ENCODE assay signal across 11 cellular contexts in the genomic region with DNA sequence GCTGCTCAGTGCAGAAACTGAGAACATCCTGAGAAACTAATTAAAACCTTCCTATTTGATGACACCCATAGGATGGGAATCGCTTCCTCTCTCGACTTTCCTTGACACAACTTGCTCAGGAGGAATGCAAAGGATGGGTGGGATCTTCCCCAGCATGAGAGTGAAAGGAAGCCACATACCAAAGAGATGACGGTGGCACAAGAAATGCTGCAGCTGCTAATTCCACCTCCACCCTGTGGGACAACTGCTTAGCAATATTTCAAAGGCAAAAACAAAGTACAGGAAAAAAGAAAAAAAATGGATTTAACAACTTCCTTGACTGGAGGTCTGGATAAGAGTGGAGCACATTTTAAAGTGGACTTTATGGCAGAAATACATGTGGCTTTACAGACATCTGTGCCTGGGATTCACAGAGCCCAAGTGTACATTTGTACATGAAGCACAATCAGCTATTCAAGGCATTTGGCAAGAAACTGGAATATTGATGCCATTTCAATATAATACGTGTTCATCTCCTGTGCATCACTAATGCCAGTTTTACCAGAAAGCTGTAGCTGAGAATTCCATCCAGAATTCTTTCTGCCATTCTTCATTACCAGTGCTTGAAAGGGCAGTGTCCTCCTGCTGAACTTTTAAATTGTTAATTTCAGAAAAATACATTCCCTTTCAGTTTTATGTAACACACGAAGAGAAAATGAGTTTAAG.
DNase-seq lines count a peak whose midpoint lies in the region; ATAC-seq and TF ChIP-seq lines count a peak whose summit lies in the region.
"Had no signal": no experiment of that assay in that cellular context is flagged by ENCODE, and none has a peak within 500 bp of the region (broad histone marks: within the 10 kb centered on the region; RNA-seq: fewer than 3 reads in every experiment).

No MANE protein-coding gene starts in this region.

- no peaks in the 10 kb centered on the region for H3K4me1 Mint-ChIP-seq in CD8-positive, alpha-beta T cell (ENCODE audit: low read depth)

- H3K36me3 ChIP-seq in fibroblast of lung (ENCODE audit: control insufficient read depth, insufficient read depth, low read length) = no peaks in the 10 kb centered on the region
- no peaks in the 10 kb centered on the region for H3K36me3 ChIP-seq in neuronal stem cell (replicated peaks in 1 of 2; ENCODE audit: control insufficient read depth in 2 of 2, insufficient read depth in 2 of 2, low read length in 2 of 2)
- H3K36me3 ChIP-seq in CD8-positive, alpha-beta T cell (ENCODE audit: insufficient read depth, low read length) = no peaks in the 10 kb centered on the region

- H3K9me3 ChIP-seq in fibroblast of lung (ENCODE audit: control insufficient read depth, insufficient read depth, low read depth, low read length) (no peaks in the 10 kb centered on the region), neuronal stem cell (replicated peaks in 1 of 2; ENCODE audit: control insufficient read depth in 2 of 2, insufficient read depth in 1 of 2, low read depth in 1 of 2, low read length in 2 of 2) (peaks cover 0 to 3% of the 10 kb centered on the region in 2 donors)
- H3K9me3 ChIP-seq in CD8-positive, alpha-beta T cell (ENCODE audit: low read length) = no peaks in the 10 kb centered on the region

- H4K20me1 ChIP-seq in fibroblast of lung (ENCODE audit: control insufficient read depth, extremely low read depth, insufficient read depth, low read length) = no peaks in the 10 kb centered on the region

- POLR2A ChIA-PET in CD8-positive, alpha-beta T cell (lab: Charles Lee) = no interaction called here

- no peak overlapping the region for H2AK5ac ChIP-seq in neuronal stem cell (ENCODE audit: low read depth, low read length)

- intact Hi-C loops in CD8-positive, alpha-beta T cell (cut with DNase I, micrococcal nuclease) = no loop called here
- intact Hi-C loops in dorsolateral prefrontal cortex (cut with DNase I) = no loop called here

- H3K27ac Mint-ChIP-seq in CD8-positive, alpha-beta T cell = no peak overlapping the region
- H3K27ac Mint-ChIP-seq: T-helper 1 cell treated with Interleukin-12 subunit alpha and Interleukin-12 subunit beta and Interleukin-4 antibody, amounts not matched to agents 30 μg/mL and 1 μg/mL, for 36 hours had no signal

- no peak for ATAC-seq in CD8-positive, alpha-beta T cell

- peak overlapping the region; percentile 73 for H3K4me2 ChIP-seq in fibroblast of lung (ENCODE audit: extremely low read depth, insufficient read depth, low read length)
- H3K4me2 ChIP-seq in neuronal stem cell (ENCODE audit: insufficient read depth, low read length, poor library complexity, severe bottlenecking) = no peak overlapping the region

- H3K79me1 ChIP-seq in neuronal stem cell (ENCODE audit: low read depth, low read length) = no peaks in the 10 kb centered on the region

- H4K8ac ChIP-seq in neuronal stem cell (ENCODE audit: low read depth, low read length) = no peak overlapping the region

- peak overlapping the region in 1 of 4 experiments; percentile 16 for H3K4me3 ChIP-seq in fibroblast of lung (replicated peaks in 1 of 4; ENCODE audit: control extremely low read depth in 1 of 4, insufficient read depth in 1 of 4, low read depth in 3 of 4, low read length in 4 of 4)
- no peak overlapping the region for H3K4me3 ChIP-seq in neuronal stem cell (ENCODE audit: low read length in 2 of 2)
- H3K4me3 ChIP-seq in CD8-positive, alpha-beta T cell (ENCODE audit: low read depth, low read length) = no peak overlapping the region
- H3K4me3 ChIP-seq in dorsolateral prefrontal cortex = peak overlapping the region in 3 of 59 donors; percentile 3 to 37 (median 30)

- no peaks in the 10 kb centered on the region for H3K79me2 ChIP-seq in fibroblast of lung (ENCODE audit: control insufficient read depth, insufficient read depth, low read length)

- H2AFZ ChIP-seq in fibroblast of lung (ENCODE audit: low read length) (peak overlapping the region; percentile 4), neuronal stem cell (ENCODE audit: low read length) (peak overlapping the region; percentile 50)

- H2BK120ac ChIP-seq in neuronal stem cell (ENCODE audit: low read depth, low read length) = no peak overlapping the region

- H3K23ac ChIP-seq in neuronal stem cell (ENCODE audit: low read depth, low read length, poor library complexity) = no peak overlapping the region

- no peak for TF ChIP-seq CTCF in fibroblast of lung (conservative IDR thresholded peaks at IDR 0.05 in 1 of 2, IDR thresholded peaks at IDR 0.05 in 1 of 2; ENCODE audit: low read depth in 1 of 2, low read length in 2 of 2)
- TF ChIP-seq CTCF in CD8-positive, alpha-beta T cell (IDR thresholded peaks at IDR 0.05) = no peak
- TF ChIP-seq CTCF in dorsolateral prefrontal cortex (IDR thresholded peaks at IDR 0.05 in 54 of 56, conservative IDR thresholded peaks at IDR 0.05 in 2 of 56; ENCODE audit: low read depth in 1 of 56, partially characterized antibody in 56 of 56) = no peak

- H3K27ac ChIP-seq in fibroblast of lung (ENCODE audit: insufficient read depth, low read length) (peak overlapping the region; percentile 79), neuronal stem cell (replicated peaks; ENCODE audit: low read length) (peak overlapping the region; percentile 66), dorsolateral prefrontal cortex (no peak overlapping the region)
- H3K27ac ChIP-seq in CD8-positive, alpha-beta T cell (ENCODE audit: low read depth, low read length) = no peak overlapping the region

- no peak overlapping the region for H3K14ac ChIP-seq in neuronal stem cell (ENCODE audit: low read length)

- H4K91ac ChIP-seq in neuronal stem cell (ENCODE audit: low read depth, low read length, poor library complexity) = no peak overlapping the region

- H3K4ac ChIP-seq in neuronal stem cell (ENCODE audit: low read length) = no peak overlapping the region

- no peak overlapping the region for H2BK5ac ChIP-seq in neuronal stem cell (ENCODE audit: low read length)

- peak; percentile 85 for DNase-seq in ELF-1 (ENCODE audit: low read depth, low spot score)
- peak; percentile 94 for DNase-seq in RPMI7951 (ENCODE audit: low read depth)
- DNase-seq in fibroblast of lung (ENCODE audit: low read depth in 2 of 2) = peak; percentile 85 to 99
- DNase-seq in neuronal stem cell (ENCODE audit: low spot score) = peak; percentile 50
- DNase-seq in cerebellar cortex (ENCODE audit: low spot score) = no peak
- DNase-seq in CD8-positive, alpha-beta T cell = no peak
- no peak for DNase-seq in NCI-H69 (lab: John Stamatoyannopoulos, UW)
- no peak for DNase-seq in dorsolateral prefrontal cortex
- DNase-seq: hypothalamus; stimulated activated CD4-positive, alpha-beta T cell treated with anti-CD3 and anti-CD28 coated beads, Interleukin-4, amount 100 ng/mL, for 24 hours had no signal

- peaks cover 12% of the 10 kb centered on the region for H3K4me1 ChIP-seq in fibroblast of lung (ENCODE audit: control insufficient read depth, extremely low read depth, insufficient read depth, low read length)
- H3K4me1 ChIP-seq in neuronal stem cell (ENCODE audit: control insufficient read depth in 2 of 2, insufficient read depth in 1 of 2, low read depth in 1 of 2, low read length in 2 of 2) = peaks cover 12 to 14% of the 10 kb centered on the region in 2 donors
- no peaks in the 10 kb centered on the region for H3K4me1 ChIP-seq in CD8-positive, alpha-beta T cell (ENCODE audit: insufficient read depth, low read length)

- H3K36me3 Mint-ChIP-seq in CD8-positive, alpha-beta T cell = no peaks in the 10 kb centered on the region

- no peak overlapping the region for H2BK12ac ChIP-seq in neuronal stem cell (ENCODE audit: low read length)

- no peak overlapping the region for H2BK15ac ChIP-seq in neuronal stem cell (ENCODE audit: low read length)

- H3K27me3 Mint-ChIP-seq in CD8-positive, alpha-beta T cell (ENCODE audit: low read depth) = no peaks in the 10 kb centered on the region

- H3K27me3 ChIP-seq in fibroblast of lung (ENCODE audit: control insufficient read depth, insufficient read depth, low read length) (no peaks in the 10 kb centered on the region), neuronal stem cell (ENCODE audit: control insufficient read depth in 3 of 3, insufficient read depth in 3 of 3, low read depth in 1 of 3, low read length in 3 of 3) (no peaks in the 10 kb centered on the region), dorsolateral prefrontal cortex (no peaks in the 10 kb centered on the region)
- no peaks in the 10 kb centered on the region for H3K27me3 ChIP-seq in CD8-positive, alpha-beta T cell (ENCODE audit: insufficient read depth, low read length)

- H3K18ac ChIP-seq in neuronal stem cell (ENCODE audit: low read length) = no peak overlapping the region

- no CpG with 5 or more reads among the region's 5 CpGs for WGBS in neuronal stem cell (ENCODE audit: extremely low coverage in 2 of 2, insufficient read length in 2 of 2, insufficient replicate concordance in 1 of 2), 2 donors

- H3K9me3 Mint-ChIP-seq in CD8-positive, alpha-beta T cell = no peaks in the 10 kb centered on the region
- H3K9me3 Mint-ChIP-seq: T-helper 1 cell treated with Interleukin-12 subunit alpha and Interleukin-12 subunit beta and Interleukin-4 antibody, amounts not matched to agents 30 μg/mL and 1 μg/mL, for 36 hours had no signal

- H3K4me3 Mint-ChIP-seq in CD8-positive, alpha-beta T cell = no peak overlapping the region
- H3K4me3 Mint-ChIP-seq: T-helper 1 cell treated with Interleukin-12 subunit alpha and Interleukin-12 subunit beta and Interleukin-4 antibody, amounts not matched to agents 30 μg/mL and 1 μg/mL, for 36 hours had no signal

- CTCF ChIA-PET in CD8-positive, alpha-beta T cell (lab: Charles Lee) = no interaction called here

- H3K9ac ChIP-seq in fibroblast of lung (ENCODE audit: insufficient read depth, low read length) (no peak overlapping the region), neuronal stem cell (ENCODE audit: low read depth, low read length, poor library complexity) (no peak overlapping the region)

Comparison
In these comparisons a context has a peak if more than half of its experiments do, and no peak if none do; other contexts are left out.
1. DNase-seq: peak in ELF-1 (single experiment), RPMI7951 (single experiment), fibroblast of lung (2 of 2) and neuronal stem cell (single experiment); none in cerebellar cortex (single experiment), CD8-positive, alpha-beta T cell (0 of 7), NCI-H69 (single experiment) and dorsolateral prefrontal cortex (0 of 10).
2. H3K27ac ChIP-seq: peak in fibroblast of lung (single experiment) and neuronal stem cell (single experiment); none in CD8-positive, alpha-beta T cell (single experiment) and dorsolateral prefrontal cortex (0 of 59).